9 cellular contexts compared by ENCODE assay signal in the genomic region with DNA sequence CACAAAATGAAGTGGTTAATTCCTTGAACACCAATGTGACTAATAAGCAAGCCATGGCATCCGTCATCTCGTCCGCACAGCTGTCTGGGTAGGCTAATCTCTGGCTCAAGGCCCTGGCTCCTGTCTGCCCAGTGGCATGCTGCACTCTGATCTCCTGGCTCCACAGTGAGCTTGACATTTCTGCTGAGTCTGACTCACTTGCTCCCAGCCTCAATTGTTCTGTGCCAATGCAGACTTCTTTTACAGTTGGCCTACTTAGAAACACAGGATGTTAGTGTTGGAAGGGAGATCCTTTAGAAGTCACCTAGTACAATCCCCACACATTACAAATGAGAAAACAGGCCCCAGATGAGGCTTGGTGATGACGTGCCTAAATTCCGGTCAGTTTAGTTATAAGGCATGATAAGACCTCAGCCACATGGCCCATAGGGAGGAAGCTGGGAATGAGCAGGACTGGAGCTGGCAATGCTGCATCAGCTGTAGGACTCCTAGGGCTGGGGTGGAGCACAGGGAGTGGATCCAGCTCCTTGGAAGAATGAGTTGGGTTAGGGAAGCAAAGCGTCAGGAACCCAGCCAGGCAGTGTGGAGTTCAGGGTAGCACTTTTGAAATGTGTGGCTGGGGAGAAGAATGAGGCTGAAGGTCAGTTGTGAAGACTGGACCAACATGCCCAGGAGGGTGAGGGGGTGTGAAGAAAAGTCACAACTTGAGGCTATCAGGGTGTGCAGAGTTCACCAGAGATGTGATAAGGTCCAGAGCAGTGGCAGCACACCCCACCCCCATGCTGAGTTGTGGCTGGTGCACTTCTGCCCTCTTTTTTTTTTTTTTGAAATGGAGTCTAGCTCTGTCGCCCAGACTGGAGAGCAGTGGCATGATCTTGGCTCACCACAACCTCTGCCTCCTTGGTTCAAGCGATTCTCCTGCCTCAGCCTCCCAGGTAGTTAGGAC.
A peak's percentile ranks its signal among the peaks of the same experiment; 100 is the strongest.
DNase-seq lines count a peak whose midpoint lies in the region; ATAC-seq and TF ChIP-seq lines count a peak whose summit lies in the region.
"Had no signal": no experiment of that assay in that cellular context is flagged by ENCODE, and none has a peak within 500 bp of the region (broad histone marks: within the 10 kb centered on the region; RNA-seq: fewer than 3 reads in every experiment).

No MANE protein-coding gene starts in this region.

- peaks cover 9% of the 10 kb centered on the region for H3K4me1 ChIP-seq in BE2C
- peaks cover 47% of the 10 kb centered on the region for H3K4me1 ChIP-seq in SJCRH30

- no peaks in the 10 kb centered on the region for H3K36me3 ChIP-seq in BE2C
- no peaks in the 10 kb centered on the region for H3K36me3 ChIP-seq in SJCRH30

- H3K4me3 Mint-ChIP-seq in osteocyte (ENCODE audit: unreplicated experiment) (no peak overlapping the region), nephron progenitor cell (no peak overlapping the region)

- ATAC-seq in GM21423 (IDR thresholded peaks at IDR 0.05; ENCODE audit: unreplicated experiment) (no peak), GM18858 (IDR thresholded peaks at IDR 0.05; ENCODE audit: unreplicated experiment) (no peak), HG03342 (IDR thresholded peaks at IDR 0.05; ENCODE audit: unreplicated experiment) (no peak)

- H3K4me3 ChIP-seq in BE2C (ENCODE audit: low read depth, low read length) (no peak overlapping the region), SJCRH30 (no peak overlapping the region), fibroblast of pulmonary artery (replicated peaks; ENCODE audit: low read depth, low read length) (no peak overlapping the region)

- H3K9me3 Mint-ChIP-seq in osteocyte (ENCODE audit: unreplicated experiment) (no peaks in the 10 kb centered on the region), nephron progenitor cell (peaks cover 5% of the 10 kb centered on the region)

- DNase-seq in BE2C (peak; percentile 38), SJCRH30 (peak; percentile 94 to 97), fibroblast of pulmonary artery (ENCODE audit: low read depth) (peak; percentile 99), osteocyte (ENCODE audit: extremely low spot score, unreplicated experiment) (peak; percentile 85), nephron progenitor cell (no peak)
- DNase-seq: activated CD4-positive, alpha-beta T cell treated with anti-CD3 and anti-CD28 coated beads for 1 hour had no signal

- H3K4me1 Mint-ChIP-seq in osteocyte (ENCODE audit: unreplicated experiment) (peaks cover 19% of the 10 kb centered on the region), nephron progenitor cell (no peaks in the 10 kb centered on the region)

- peak overlapping the region; percentile 82 for H3K27ac ChIP-seq in SJCRH30

- H3K27ac Mint-ChIP-seq in osteocyte (ENCODE audit: unreplicated experiment) (no peak overlapping the region), nephron progenitor cell (no peak overlapping the region)

- H3K9me3 ChIP-seq in BE2C (no peaks in the 10 kb centered on the region), SJCRH30 (replicated peaks) (no peaks in the 10 kb centered on the region)

- H3K36me3 Mint-ChIP-seq in osteocyte (ENCODE audit: unreplicated experiment): no peaks in the 10 kb centered on the region
- no peaks in the 10 kb centered on the region for H3K36me3 Mint-ChIP-seq in nephron progenitor cell (ENCODE audit: low read depth)

- no peaks in the 10 kb centered on the region for H3K27me3 Mint-ChIP-seq in osteocyte (ENCODE audit: unreplicated experiment)
- H3K27me3 Mint-ChIP-seq in nephron progenitor cell (ENCODE audit: low read depth, poor library complexity): peaks cover 6% of the 10 kb centered on the region

- TF ChIP-seq CTCF in BE2C (IDR thresholded peaks at IDR 0.05; ENCODE audit: low read depth, low read length) (no peak), fibroblast of pulmonary artery (IDR thresholded peaks at IDR 0.05; ENCODE audit: low read length, missing control alignments) (no peak), osteocyte (IDR thresholded peaks at IDR 0.05) (no peak), nephron progenitor cell (IDR thresholded peaks at IDR 0.05) (no peak)

- no peaks in the 10 kb centered on the region for H3K27me3 ChIP-seq in BE2C
- no peaks in the 10 kb centered on the region for H3K27me3 ChIP-seq in SJCRH30
